ENCODE assay signal across 1 cellular context in the genomic region with DNA sequence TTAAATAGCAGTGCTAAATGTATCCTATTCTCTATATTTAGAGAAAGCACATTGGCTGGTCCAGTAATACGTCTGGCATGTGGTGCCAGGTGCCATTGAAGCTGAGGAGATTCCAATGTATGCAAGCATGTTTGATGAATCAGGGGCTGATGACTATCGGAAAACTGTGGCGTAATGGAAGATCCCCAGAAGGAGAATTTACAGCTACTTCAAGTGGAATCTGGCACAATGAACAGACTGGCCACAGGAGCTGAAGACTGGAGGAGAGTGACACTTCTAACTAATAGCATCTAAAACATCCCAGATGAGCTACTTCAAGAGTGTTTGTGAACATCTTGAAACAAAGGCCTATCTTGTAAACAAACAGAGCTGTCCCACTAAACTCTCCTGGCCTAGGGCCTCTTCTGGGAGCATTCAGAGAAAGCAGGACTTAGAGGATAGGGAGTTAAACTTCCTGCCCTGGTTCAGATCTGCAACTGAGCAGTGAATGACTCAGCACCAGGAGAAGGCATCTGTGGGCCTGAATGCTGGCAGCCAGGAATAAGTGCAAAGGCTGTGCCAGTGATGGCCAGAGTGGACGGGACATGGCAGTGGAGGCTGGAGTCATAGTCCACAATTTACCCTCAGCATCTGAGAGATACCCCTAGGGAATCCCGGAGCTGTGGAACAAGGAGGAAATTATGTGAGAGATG.
TF ChIP-seq lines count a peak whose summit lies in the region.

No MANE protein-coding gene starts in this region.

TF ChIP-seq in GM23338, 12 proteins besides CTCF, POLR2A, EP300 and RAD21 (continued from another document):
- TF ChIP-seq, protein P1, sequence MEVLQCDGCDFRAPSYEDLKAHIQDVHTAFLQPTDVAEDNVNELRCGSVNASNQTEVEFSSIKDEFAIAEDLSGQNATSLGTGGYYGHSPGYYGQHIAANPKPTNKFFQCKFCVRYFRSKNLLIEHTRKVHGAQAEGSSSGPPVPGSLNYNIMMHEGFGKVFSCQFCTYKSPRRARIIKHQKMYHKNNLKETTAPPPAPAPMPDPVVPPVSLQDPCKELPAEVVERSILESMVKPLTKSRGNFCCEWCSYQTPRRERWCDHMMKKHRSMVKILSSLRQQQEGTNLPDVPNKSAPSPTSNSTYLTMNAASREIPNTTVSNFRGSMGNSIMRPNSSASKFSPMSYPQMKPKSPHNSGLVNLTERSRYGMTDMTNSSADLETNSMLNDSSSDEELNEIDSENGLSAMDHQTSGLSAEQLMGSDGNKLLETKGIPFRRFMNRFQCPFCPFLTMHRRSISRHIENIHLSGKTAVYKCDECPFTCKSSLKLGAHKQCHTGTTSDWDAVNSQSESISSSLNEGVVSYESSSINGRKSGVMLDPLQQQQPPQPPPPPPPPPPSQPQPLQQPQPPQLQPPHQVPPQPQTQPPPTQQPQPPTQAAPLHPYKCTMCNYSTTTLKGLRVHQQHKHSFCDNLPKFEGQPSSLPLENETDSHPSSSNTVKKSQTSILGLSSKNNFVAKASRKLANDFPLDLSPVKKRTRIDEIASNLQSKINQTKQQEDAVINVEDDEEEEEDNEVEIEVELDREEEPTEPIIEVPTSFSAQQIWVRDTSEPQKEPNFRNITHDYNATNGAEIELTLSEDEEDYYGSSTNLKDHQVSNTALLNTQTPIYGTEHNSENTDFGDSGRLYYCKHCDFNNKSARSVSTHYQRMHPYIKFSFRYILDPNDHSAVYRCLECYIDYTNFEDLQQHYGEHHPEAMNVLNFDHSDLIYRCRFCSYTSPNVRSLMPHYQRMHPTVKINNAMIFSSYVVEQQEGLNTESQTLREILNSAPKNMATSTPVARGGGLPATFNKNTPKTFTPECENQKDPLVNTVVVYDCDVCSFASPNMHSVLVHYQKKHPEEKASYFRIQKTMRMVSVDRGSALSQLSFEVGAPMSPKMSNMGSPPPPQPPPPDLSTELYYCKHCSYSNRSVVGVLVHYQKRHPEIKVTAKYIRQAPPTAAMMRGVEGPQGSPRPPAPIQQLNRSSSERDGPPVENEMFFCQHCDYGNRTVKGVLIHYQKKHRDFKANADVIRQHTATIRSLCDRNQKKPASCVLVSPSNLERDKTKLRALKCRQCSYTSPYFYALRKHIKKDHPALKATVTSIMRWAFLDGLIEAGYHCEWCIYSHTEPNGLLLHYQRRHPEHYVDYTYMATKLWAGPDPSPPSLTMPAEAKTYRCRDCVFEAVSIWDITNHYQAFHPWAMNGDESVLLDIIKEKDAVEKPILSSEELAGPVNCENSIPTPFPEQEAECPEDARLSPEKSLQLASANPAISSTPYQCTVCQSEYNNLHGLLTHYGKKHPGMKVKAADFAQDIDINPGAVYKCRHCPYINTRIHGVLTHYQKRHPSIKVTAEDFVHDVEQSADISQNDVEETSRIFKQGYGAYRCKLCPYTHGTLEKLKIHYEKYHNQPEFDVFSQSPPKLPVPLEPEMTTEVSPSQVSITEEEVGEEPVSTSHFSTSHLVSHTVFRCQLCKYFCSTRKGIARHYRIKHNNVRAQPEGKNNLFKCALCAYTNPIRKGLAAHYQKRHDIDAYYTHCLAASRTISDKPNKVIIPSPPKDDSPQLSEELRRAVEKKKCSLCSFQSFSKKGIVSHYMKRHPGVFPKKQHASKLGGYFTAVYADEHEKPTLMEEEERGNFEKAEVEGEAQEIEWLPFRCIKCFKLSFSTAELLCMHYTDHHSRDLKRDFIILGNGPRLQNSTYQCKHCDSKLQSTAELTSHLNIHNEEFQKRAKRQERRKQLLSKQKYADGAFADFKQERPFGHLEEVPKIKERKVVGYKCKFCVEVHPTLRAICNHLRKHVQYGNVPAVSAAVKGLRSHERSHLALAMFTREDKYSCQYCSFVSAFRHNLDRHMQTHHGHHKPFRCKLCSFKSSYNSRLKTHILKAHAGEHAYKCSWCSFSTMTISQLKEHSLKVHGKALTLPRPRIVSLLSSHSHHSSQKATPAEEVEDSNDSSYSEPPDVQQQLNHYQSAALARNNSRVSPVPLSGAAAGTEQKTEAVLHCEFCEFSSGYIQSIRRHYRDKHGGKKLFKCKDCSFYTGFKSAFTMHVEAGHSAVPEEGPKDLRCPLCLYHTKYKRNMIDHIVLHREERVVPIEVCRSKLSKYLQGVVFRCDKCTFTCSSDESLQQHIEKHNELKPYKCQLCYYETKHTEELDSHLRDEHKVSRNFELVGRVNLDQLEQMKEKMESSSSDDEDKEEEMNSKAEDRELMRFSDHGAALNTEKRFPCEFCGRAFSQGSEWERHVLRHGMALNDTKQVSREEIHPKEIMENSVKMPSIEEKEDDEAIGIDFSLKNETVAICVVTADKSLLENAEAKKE (CRISPR knock-in tag; IDR thresholded peaks at IDR 0.05) = no peak
- TF ChIP-seq JUNB (IDR thresholded peaks at IDR 0.05; ENCODE audit: unreplicated experiment) (no peak), ZNF114 (CRISPR knock-in tag; IDR thresholded peaks at IDR 0.05) (no peak), EZH2 (IDR thresholded peaks at IDR 0.05; ENCODE audit: low read depth, unreplicated experiment) (no peak), CREB1 (CRISPR knock-in tag; IDR thresholded peaks at IDR 0.05; ENCODE audit: low read depth) (no peak), POLR2AphosphoS5 (IDR thresholded peaks at IDR 0.05; ENCODE audit: low read depth) (no peak), EZH2phosphoT487 (IDR thresholded peaks at IDR 0.05; ENCODE audit: unreplicated experiment) (no peak)
- TF ChIP-seq, protein P2, sequence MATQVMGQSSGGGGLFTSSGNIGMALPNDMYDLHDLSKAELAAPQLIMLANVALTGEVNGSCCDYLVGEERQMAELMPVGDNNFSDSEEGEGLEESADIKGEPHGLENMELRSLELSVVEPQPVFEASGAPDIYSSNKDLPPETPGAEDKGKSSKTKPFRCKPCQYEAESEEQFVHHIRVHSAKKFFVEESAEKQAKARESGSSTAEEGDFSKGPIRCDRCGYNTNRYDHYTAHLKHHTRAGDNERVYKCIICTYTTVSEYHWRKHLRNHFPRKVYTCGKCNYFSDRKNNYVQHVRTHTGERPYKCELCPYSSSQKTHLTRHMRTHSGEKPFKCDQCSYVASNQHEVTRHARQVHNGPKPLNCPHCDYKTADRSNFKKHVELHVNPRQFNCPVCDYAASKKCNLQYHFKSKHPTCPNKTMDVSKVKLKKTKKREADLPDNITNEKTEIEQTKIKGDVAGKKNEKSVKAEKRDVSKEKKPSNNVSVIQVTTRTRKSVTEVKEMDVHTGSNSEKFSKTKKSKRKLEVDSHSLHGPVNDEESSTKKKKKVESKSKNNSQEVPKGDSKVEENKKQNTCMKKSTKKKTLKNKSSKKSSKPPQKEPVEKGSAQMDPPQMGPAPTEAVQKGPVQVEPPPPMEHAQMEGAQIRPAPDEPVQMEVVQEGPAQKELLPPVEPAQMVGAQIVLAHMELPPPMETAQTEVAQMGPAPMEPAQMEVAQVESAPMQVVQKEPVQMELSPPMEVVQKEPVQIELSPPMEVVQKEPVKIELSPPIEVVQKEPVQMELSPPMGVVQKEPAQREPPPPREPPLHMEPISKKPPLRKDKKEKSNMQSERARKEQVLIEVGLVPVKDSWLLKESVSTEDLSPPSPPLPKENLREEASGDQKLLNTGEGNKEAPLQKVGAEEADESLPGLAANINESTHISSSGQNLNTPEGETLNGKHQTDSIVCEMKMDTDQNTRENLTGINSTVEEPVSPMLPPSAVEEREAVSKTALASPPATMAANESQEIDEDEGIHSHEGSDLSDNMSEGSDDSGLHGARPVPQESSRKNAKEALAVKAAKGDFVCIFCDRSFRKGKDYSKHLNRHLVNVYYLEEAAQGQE (IDR thresholded peaks at IDR 0.05; ENCODE audit: unreplicated experiment) = no peak
